Comparison of ENCODE assay signal across 3 cellular contexts in the genomic region with DNA sequence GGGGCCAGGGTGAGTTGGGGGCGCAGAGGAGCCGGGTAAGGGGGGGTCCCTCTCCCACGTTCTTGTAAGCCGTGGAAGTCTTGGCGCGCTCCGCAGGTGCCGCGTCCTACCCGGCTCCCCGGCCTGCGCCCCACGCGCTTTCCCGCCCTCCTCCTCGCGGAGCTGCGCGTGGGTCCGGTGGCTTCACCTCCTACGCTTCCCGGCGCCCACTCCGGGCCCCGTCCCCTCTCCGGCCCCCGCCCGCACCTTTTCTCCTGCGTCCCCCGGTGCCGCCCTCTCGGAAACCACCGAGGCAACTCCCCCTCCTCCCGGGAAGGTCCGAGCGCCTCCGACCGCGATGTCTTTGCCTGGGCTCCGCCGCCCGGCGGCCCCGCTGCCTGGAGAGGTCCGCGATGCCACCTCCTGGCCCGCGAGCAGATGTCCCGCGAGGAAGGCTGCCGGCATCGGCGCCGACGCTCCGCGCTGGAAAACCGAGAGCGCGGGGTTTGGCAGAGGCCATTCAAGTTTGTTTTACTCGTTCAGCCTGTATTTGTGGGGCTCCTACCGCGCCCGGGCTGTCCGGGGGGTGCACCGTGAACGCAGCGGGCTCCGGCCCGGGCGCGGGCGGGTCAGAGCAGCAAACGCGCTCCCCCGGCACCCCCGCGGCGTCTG.
TF ChIP-seq lines count a peak whose summit lies in the region.

No MANE protein-coding gene starts in this region.

TF ChIP-seq in A549, 52 proteins besides CTCF, POLR2A, EP300 and RAD21:
- TF ChIP-seq SMC3 (IDR thresholded peaks at IDR 0.05) = peak; percentile 44; the same call in 2 of the 3 replicates
- TF ChIP-seq, protein P1, sequence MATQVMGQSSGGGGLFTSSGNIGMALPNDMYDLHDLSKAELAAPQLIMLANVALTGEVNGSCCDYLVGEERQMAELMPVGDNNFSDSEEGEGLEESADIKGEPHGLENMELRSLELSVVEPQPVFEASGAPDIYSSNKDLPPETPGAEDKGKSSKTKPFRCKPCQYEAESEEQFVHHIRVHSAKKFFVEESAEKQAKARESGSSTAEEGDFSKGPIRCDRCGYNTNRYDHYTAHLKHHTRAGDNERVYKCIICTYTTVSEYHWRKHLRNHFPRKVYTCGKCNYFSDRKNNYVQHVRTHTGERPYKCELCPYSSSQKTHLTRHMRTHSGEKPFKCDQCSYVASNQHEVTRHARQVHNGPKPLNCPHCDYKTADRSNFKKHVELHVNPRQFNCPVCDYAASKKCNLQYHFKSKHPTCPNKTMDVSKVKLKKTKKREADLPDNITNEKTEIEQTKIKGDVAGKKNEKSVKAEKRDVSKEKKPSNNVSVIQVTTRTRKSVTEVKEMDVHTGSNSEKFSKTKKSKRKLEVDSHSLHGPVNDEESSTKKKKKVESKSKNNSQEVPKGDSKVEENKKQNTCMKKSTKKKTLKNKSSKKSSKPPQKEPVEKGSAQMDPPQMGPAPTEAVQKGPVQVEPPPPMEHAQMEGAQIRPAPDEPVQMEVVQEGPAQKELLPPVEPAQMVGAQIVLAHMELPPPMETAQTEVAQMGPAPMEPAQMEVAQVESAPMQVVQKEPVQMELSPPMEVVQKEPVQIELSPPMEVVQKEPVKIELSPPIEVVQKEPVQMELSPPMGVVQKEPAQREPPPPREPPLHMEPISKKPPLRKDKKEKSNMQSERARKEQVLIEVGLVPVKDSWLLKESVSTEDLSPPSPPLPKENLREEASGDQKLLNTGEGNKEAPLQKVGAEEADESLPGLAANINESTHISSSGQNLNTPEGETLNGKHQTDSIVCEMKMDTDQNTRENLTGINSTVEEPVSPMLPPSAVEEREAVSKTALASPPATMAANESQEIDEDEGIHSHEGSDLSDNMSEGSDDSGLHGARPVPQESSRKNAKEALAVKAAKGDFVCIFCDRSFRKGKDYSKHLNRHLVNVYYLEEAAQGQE (IDR thresholded peaks at IDR 0.05) = no peak
TF ChIP-seq in A549: peak in this region for 1.

TF ChIP-seq in HEK293T, 16 proteins besides CTCF, POLR2A, EP300 and RAD21:
- TF ChIP-seq, protein P2, sequence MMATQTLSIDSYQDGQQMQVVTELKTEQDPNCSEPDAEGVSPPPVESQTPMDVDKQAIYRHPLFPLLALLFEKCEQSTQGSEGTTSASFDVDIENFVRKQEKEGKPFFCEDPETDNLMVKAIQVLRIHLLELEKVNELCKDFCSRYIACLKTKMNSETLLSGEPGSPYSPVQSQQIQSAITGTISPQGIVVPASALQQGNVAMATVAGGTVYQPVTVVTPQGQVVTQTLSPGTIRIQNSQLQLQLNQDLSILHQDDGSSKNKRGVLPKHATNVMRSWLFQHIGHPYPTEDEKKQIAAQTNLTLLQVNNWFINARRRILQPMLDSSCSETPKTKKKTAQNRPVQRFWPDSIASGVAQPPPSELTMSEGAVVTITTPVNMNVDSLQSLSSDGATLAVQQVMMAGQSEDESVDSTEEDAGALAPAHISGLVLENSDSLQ (IDR thresholded peaks at IDR 0.05) = no peak
- no peak for TF ChIP-seq BHLHE40 (IDR thresholded peaks at IDR 0.05; ENCODE audit: borderline replicate concordance)

TF ChIP-seq in H1, 55 proteins besides CTCF, POLR2A, EP300 and RAD21:
- peak; percentile 68 for TF ChIP-seq RNF2 (IDR thresholded peaks at IDR 0.05; ENCODE audit: borderline replicate concordance, low read depth, low read length, missing control alignments, poor library complexity, severe bottlenecking)
- peak; percentile 88 for TF ChIP-seq EZH2 (IDR thresholded peaks at IDR 0.05; ENCODE audit: low read depth, low read length, severe bottlenecking)
- TF ChIP-seq, protein P3, sequence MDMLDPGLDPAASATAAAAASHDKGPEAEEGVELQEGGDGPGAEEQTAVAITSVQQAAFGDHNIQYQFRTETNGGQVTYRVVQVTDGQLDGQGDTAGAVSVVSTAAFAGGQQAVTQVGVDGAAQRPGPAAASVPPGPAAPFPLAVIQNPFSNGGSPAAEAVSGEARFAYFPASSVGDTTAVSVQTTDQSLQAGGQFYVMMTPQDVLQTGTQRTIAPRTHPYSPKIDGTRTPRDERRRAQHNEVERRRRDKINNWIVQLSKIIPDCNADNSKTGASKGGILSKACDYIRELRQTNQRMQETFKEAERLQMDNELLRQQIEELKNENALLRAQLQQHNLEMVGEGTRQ (IDR thresholded peaks at IDR 0.05; ENCODE audit: low read length) = no peak
- peak; percentile 94 for TF ChIP-seq SUZ12 (IDR thresholded peaks at IDR 0.05; ENCODE audit: low read length)
- TF ChIP-seq KDM4A (IDR thresholded peaks at IDR 0.05; ENCODE audit: low read depth, low read length, severe bottlenecking) = peak; percentile 39
